8 cellular contexts compared by ENCODE assay signal in genomic region chr15:50687302-50687902, GRCh38. TPM values are rescaled to one million over a fixed set of nuclear protein-coding genes. Genes with fewer than 3 reads are reported as not detected.
A peak's percentile ranks its signal among the peaks of the same experiment; 100 is the strongest.
DNase-seq lines count a peak whose midpoint lies in the region; ATAC-seq and TF ChIP-seq lines count a peak whose summit lies in the region.

No MANE protein-coding gene starts in this region.

- no peaks in the 10 kb centered on the region for H3K27me3 ChIP-seq in DND-41 (ENCODE audit: insufficient read depth, low read length, poor library complexity)
- no peaks in the 10 kb centered on the region for H3K27me3 ChIP-seq in brain microvascular endothelial cell (replicated peaks)

- intact Hi-C loops in mucosa of descending colon (cut with DNase I, micrococcal nuclease) = loop anchor here in 1 of 2 donors (5.0 kb wide), 1 partner anchor 190 kb away; no protein-coding TSS in a partner anchor

- H3K27ac ChIP-seq in DND-41 (ENCODE audit: low read length) (peak overlapping the region; percentile 96), brain microvascular endothelial cell (peak overlapping the region; percentile 95)

- peak overlapping the region; percentile 93 for H3K9ac ChIP-seq in DND-41 (ENCODE audit: low read depth, low read length)

- H3K4me2 ChIP-seq in DND-41 (ENCODE audit: insufficient read depth, low read length) = peak overlapping the region; percentile 66

- H3K4me1 ChIP-seq in DND-41 (ENCODE audit: insufficient read depth, low read length) (peaks cover 44% of the 10 kb centered on the region), mucosa of descending colon (ENCODE audit: low read depth) (peaks cover 19% of the 10 kb centered on the region)

- TF ChIP-seq CTCF in DND-41 (IDR thresholded peaks at IDR 0.05; ENCODE audit: borderline replicate concordance, extremely low read depth, low read length, poor library complexity, severe bottlenecking) = no peak
- no peak for TF ChIP-seq CTCF in brain microvascular endothelial cell (IDR thresholded peaks at IDR 0.05; ENCODE audit: low read depth, low read length, missing control alignments)
- TF ChIP-seq CTCF in mucosa of descending colon (IDR thresholded peaks at IDR 0.05) = no peak

- peak overlapping the region; percentile 88 for H2AFZ ChIP-seq in DND-41 (ENCODE audit: low read depth, low read length)

- H3K9me3 ChIP-seq in DND-41 (ENCODE audit: insufficient read depth, low read length, severe bottlenecking) = no peaks in the 10 kb centered on the region
- H3K9me3 ChIP-seq in mucosa of descending colon = no peaks in the 10 kb centered on the region

- no peak for DNase-seq in DND-41
- DNase-seq in brain microvascular endothelial cell = no peak
- no peak for DNase-seq in mucosa of descending colon
- no peak for DNase-seq in NCI-H2196 (lab: John Stamatoyannopoulos, UW; ENCODE audit: unreplicated experiment)
- DNase-seq in HuH-7 (ENCODE audit: low spot score) = no peak
- no peak for DNase-seq in germinal center (ENCODE audit: low spot score)

- in situ Hi-C loops in brain microvascular endothelial cell (cut with HindIII; ENCODE audit: low pct_ligation_motif_present, low sequenced_read_pairs) = no loop called here

- H3K36me3 ChIP-seq in DND-41 (ENCODE audit: insufficient read depth, low read length) (peaks cover 28% of the 10 kb centered on the region), brain microvascular endothelial cell (replicated peaks) (no peaks in the 10 kb centered on the region), mucosa of descending colon (ENCODE audit: low read depth) (no peaks in the 10 kb centered on the region)

- H4K20me1 ChIP-seq in DND-41 (ENCODE audit: insufficient read depth, low read length) = peaks cover 24% of the 10 kb centered on the region; the same call in 1 of the 2 replicates

- H3K4me3 ChIP-seq in DND-41 (ENCODE audit: low read depth in 1 of 2, low read length in 2 of 2) (peak overlapping the region; percentile 50 to 99), brain microvascular endothelial cell (ENCODE audit: low read depth, low read length) (peak overlapping the region; percentile 95), mucosa of descending colon (no peak overlapping the region)

- H3K79me2 ChIP-seq in DND-41 (ENCODE audit: insufficient read depth, low read length) = peaks cover 52% of the 10 kb centered on the region

- ATAC-seq in DND-41 (ENCODE audit: insufficient read depth, low read depth) = peak; percentile 6; the same call in 2 of the 3 replicates
- peak; percentile 1 for ATAC-seq in HG03159 (IDR thresholded peaks at IDR 0.05; ENCODE audit: unreplicated experiment)
- peak; percentile 2 for ATAC-seq in mucosa of descending colon
- ATAC-seq in GM18870 (IDR thresholded peaks at IDR 0.05; ENCODE audit: unreplicated experiment) = no peak

RNA-seq across cellular contexts. Expression of gene TRPM7, which starts 0.8 kb away (rescaled TPM):
- 10 to 100 TPM; 34.7 to 39.7 (median 38.8) TPM for total RNA-seq in mucosa of descending colon
